1 cellular context compared by ENCODE assay signal in genomic region chr5:150457112-150457511, GRCh38.
TF ChIP-seq lines count a peak whose summit lies in the region.

No MANE protein-coding gene starts in this region.

TF ChIP-seq in SK-N-SH, 30 proteins besides CTCF, POLR2A, EP300 and RAD21 (continued from another document):
- TF ChIP-seq, protein P1, sequence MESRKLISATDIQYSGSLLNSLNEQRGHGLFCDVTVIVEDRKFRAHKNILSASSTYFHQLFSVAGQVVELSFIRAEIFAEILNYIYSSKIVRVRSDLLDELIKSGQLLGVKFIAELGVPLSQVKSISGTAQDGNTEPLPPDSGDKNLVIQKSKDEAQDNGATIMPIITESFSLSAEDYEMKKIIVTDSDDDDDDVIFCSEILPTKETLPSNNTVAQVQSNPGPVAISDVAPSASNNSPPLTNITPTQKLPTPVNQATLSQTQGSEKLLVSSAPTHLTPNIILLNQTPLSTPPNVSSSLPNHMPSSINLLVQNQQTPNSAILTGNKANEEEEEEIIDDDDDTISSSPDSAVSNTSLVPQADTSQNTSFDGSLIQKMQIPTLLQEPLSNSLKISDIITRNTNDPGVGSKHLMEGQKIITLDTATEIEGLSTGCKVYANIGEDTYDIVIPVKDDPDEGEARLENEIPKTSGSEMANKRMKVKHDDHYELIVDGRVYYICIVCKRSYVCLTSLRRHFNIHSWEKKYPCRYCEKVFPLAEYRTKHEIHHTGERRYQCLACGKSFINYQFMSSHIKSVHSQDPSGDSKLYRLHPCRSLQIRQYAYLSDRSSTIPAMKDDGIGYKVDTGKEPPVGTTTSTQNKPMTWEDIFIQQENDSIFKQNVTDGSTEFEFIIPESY (IDR thresholded peaks at IDR 0.05; ENCODE audit: borderline replicate concordance, low read depth), result no peak
- TF ChIP-seq TCF12 (IDR thresholded peaks at IDR 0.05) (no peak), MXI1 (IDR thresholded peaks at IDR 0.05; ENCODE audit: low read depth, low read length) (no peak), RXRA (IDR thresholded peaks at IDR 0.05; ENCODE audit: borderline replicate concordance, low read depth) (no peak), FOXM1 (IDR thresholded peaks at IDR 0.05; ENCODE audit: low read depth) (no peak), TAF1 (IDR thresholded peaks at IDR 0.05; ENCODE audit: borderline replicate concordance, low read depth, low read length) (no peak), GATA2 (CRISPR knock-in tag; IDR thresholded peaks at IDR 0.05) (no peak)
